In the genomic region with DNA sequence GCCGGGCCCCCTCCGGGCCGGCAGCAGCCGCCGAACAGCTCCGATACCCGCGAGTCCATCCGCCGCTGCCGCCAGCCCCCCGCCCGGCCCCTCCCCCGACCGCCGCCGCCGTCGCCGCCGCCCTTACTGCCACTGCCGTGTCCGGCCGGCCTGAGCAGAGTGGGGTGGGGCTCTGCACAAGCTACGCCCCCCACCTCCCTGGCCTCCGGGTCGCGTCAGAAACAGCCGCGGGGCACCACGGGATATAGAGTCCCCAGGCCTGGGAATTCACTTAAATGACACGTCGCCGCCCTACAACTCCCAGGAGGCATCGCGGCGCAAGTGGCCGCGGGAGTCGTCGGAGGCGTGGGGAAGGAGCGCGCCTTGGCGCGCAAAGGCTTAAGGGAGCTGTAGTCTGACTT, we compare ENCODE assay signal across 8 cellular contexts. TPM values are rescaled to one million over a fixed set of nuclear protein-coding genes. Genes with fewer than 3 reads are reported as not detected.
DNase-seq lines count a peak whose midpoint lies in the region; ATAC-seq, FAIRE-seq and TF ChIP-seq lines count a peak whose summit lies in the region.

A gene with protein sequence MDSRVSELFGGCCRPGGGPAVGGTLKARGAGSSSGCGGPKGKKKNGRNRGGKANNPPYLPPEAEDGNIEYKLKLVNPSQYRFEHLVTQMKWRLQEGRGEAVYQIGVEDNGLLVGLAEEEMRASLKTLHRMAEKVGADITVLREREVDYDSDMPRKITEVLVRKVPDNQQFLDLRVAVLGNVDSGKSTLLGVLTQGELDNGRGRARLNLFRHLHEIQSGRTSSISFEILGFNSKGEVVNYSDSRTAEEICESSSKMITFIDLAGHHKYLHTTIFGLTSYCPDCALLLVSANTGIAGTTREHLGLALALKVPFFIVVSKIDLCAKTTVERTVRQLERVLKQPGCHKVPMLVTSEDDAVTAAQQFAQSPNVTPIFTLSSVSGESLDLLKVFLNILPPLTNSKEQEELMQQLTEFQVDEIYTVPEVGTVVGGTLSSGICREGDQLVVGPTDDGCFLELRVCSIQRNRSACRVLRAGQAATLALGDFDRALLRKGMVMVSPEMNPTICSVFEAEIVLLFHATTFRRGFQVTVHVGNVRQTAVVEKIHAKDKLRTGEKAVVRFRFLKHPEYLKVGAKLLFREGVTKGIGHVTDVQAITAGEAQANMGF (minus strand): TSS at position 161 of the 401 bp plus-strand sequence. CDS start 102 bp downstream, at position 59.

- ATAC-seq in A549 (peak; percentile 92 to 93), GM18867 (IDR thresholded peaks at IDR 0.05; ENCODE audit: unreplicated experiment) (peak; percentile 82), HG03108 (IDR thresholded peaks at IDR 0.05; ENCODE audit: unreplicated experiment) (peak; percentile 68)

- intact Hi-C loops in breast epithelium (cut with DNase I; ENCODE audit: low total_unique reads), result loop anchor here (2.0 kb wide), 1 partner anchor 58 kb away; no protein-coding TSS in a partner anchor

- peak within 1 kb of the TSS; percentile 98 to 100 for H3K27ac ChIP-seq in A549
- H3K27ac ChIP-seq in VCaP, result peak within 1 kb of the TSS; percentile 93
- H3K27ac ChIP-seq in breast epithelium, result peak within 1 kb of the TSS; percentile 98
- H3K27ac ChIP-seq in iPS-20b (ENCODE audit: low read length), result peak within 1 kb of the TSS; percentile 99
- H3K27ac ChIP-seq in smooth muscle cell (ENCODE audit: low read depth), result peak within 1 kb of the TSS; percentile 95

- H3K4me2 ChIP-seq in A549, result peak within 1 kb of the TSS; percentile 89
- peak within 1 kb of the TSS; percentile 90 for H3K4me2 ChIP-seq in smooth muscle cell

- POLR2A ChIA-PET in A549 (lab: Yijun Ruan, JAX), result interaction anchor here (0.6 to 2.3 kb wide), 15 partner anchors 10 to 618 kb away, joined by 3 to 10 read pairs (median 4); a partner anchor contains a TSS

- CTCF ChIA-PET in A549 (lab: Yijun Ruan, JAX), result interaction anchor here (1.3 kb wide), 1 partner anchor 21 kb away, joined by 3 read pairs; no protein-coding TSS in a partner anchor

- peak within 1 kb of the TSS; percentile 96 for H3K4me3 ChIP-seq in A549
- H3K4me3 ChIP-seq in breast epithelium, result peak within 1 kb of the TSS; percentile 90 to 99 (median 95)
- H3K4me3 ChIP-seq in iPS-20b (ENCODE audit: low read length), result peak within 1 kb of the TSS; percentile 90
- H3K4me3 ChIP-seq in smooth muscle cell, result peak within 1 kb of the TSS; percentile 76

- H3K4me1 ChIP-seq in A549 (peaks cover 26% of the 10 kb centered on the region), breast epithelium (peaks cover 4% of the 10 kb centered on the region in 2 donors), iPS-20b (ENCODE audit: insufficient read depth, low read length) (peaks cover 3% of the 10 kb centered on the region; the same call in 1 of the 2 replicates), smooth muscle cell (ENCODE audit: low read depth) (peaks cover 12% of the 10 kb centered on the region)

- 0% methylated on average over 14 of the region's 46 CpGs for WGBS in A549 (ENCODE audit: missing lambda C conversion rate)
- under 1% methylated on average over 32 of the region's 46 CpGs for WGBS in smooth muscle cell (ENCODE audit: low lambda C conversion rate)

- H3K27me3 ChIP-seq in breast epithelium (no peaks in the 10 kb centered on the region), iPS-20b (ENCODE audit: insufficient read depth, low read length) (no peaks in the 10 kb centered on the region), smooth muscle cell (ENCODE audit: low read depth) (no peaks in the 10 kb centered on the region)

- H3K9ac ChIP-seq in iPS-20b (ENCODE audit: low read depth, low read length) (peak within 1 kb of the TSS; percentile 97), smooth muscle cell (ENCODE audit: low read depth) (peak within 1 kb of the TSS; percentile 94)

- peak within 1 kb of the TSS; percentile 61 for H2AFZ ChIP-seq in smooth muscle cell (ENCODE audit: low read depth)

- FAIRE-seq in A549 (lab: Jason Lieb, UNC), result no peak

- H3K9me3 ChIP-seq in A549, result no peaks in the 10 kb centered on the region
- H3K9me3 ChIP-seq in breast epithelium, result no peaks in the 10 kb centered on the region
- no peaks in the 10 kb centered on the region for H3K9me3 ChIP-seq in iPS-20b (ENCODE audit: insufficient read depth, low read depth, low read length)
- H3K9me3 ChIP-seq in smooth muscle cell (replicated peaks; ENCODE audit: low read depth), result no peaks in the 10 kb centered on the region

- no peak for TF ChIP-seq CTCF in A549 (IDR thresholded peaks at IDR 0.05)
- TF ChIP-seq CTCF in VCaP (conservative IDR thresholded peaks at IDR 0.05), result no peak
- TF ChIP-seq CTCF in breast epithelium (IDR thresholded peaks at IDR 0.05), result no peak
- no peak for TF ChIP-seq CTCF in smooth muscle cell (IDR thresholded peaks at IDR 0.05; ENCODE audit: borderline replicate concordance, insufficient read depth, poor library complexity, severe bottlenecking)

- peaks cover 15% of the 10 kb centered on the region for H3F3A ChIP-seq in smooth muscle cell (ENCODE audit: low read depth)

- no peak for TF ChIP-seq POLR2A in A549 (IDR thresholded peaks at IDR 0.05; ENCODE audit: low read length)
- TF ChIP-seq POLR2A in breast epithelium (IDR thresholded peaks at IDR 0.05), result no peak

- peak; percentile 86 to 97 for DNase-seq in A549 (ENCODE audit: low read depth in 1 of 2, low spot score in 1 of 2)
- DNase-seq in NCI-H2196 (lab: John Stamatoyannopoulos, UW; ENCODE audit: unreplicated experiment), result peak; percentile 99
- DNase-seq in breast epithelium (ENCODE audit: low spot score in 2 of 2), result peak; percentile 99 to 100
- peak; percentile 90 for DNase-seq in smooth muscle cell (lab: John Stamatoyannopoulos, UW; ENCODE audit: unreplicated experiment)

- H3K79me2 ChIP-seq in smooth muscle cell (ENCODE audit: low read depth), result peaks cover 27% of the 10 kb centered on the region

- no peak for TF ChIP-seq EP300 in A549 (IDR thresholded peaks at IDR 0.05)

- no peaks in the 10 kb centered on the region for H4K20me1 ChIP-seq in smooth muscle cell (ENCODE audit: low read depth)

- H3K36me3 ChIP-seq in breast epithelium, result no peaks in the 10 kb centered on the region
- H3K36me3 ChIP-seq in iPS-20b (ENCODE audit: insufficient read depth, low read depth, low read length), result peaks cover 35% of the 10 kb centered on the region
- H3K36me3 ChIP-seq in smooth muscle cell (ENCODE audit: low read depth), result no peaks in the 10 kb centered on the region

- no peak for TF ChIP-seq RAD21 in A549 (conservative IDR thresholded peaks at IDR 0.05 in 1 of 2, IDR thresholded peaks at IDR 0.05 in 1 of 2)

TF ChIP-seq in A549, 52 proteins besides CTCF, POLR2A, EP300 and RAD21:
- TF ChIP-seq, protein P1, sequence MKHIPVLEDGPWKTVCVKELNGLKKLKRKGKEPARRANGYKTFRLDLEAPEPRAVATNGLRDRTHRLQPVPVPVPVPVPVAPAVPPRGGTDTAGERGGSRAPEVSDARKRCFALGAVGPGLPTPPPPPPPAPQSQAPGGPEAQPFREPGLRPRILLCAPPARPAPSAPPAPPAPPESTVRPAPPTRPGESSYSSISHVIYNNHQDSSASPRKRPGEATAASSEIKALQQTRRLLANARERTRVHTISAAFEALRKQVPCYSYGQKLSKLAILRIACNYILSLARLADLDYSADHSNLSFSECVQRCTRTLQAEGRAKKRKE (CRISPR knock-in tag; IDR thresholded peaks at IDR 0.05; ENCODE audit: low read depth), result no peak
- TF ChIP-seq JUN (IDR thresholded peaks at IDR 0.05), result peak in 1 of 2 experiments; percentile 28; a peak in 1 of 5 replicates

RNA-seq across cellular contexts. Expression of the gene that starts here (rescaled TPM):
- polyA plus RNA-seq in A549 (2011; rRNA removed), result 59.6 and 71.1 TPM in 2 replicates
- 30.1 and 35.5 TPM in 2 replicates for polyA plus RNA-seq in A549 (2012; cell fraction: cytosol; rRNA removed)
- 112 and 131 TPM in 2 replicates for polyA plus RNA-seq in A549 (2012; cell fraction: nucleus; rRNA removed)
- polyA plus RNA-seq in A549 (2017; fragmentation: RNase III; extraction: RNeasy Plus Mini Kit Qiagen cat#74134 plus additional on column Dnase treatment), result 27.0 to 29.3 TPM (median 28.9 TPM) in 3 replicates
- polyA minus RNA-seq in A549 (2011; rRNA and poly(A)+ RNA removed), result 62.5 and 72.5 TPM in 2 replicates
- 10 to 100 TPM; 41.4 to 58.0 (median 43.6) TPM for total RNA-seq in breast epithelium
- total RNA-seq in smooth muscle cell, result 53.7 and 56.0 TPM in 2 replicates
- polyA plus RNA-seq in smooth muscle cell, result 18.3 and 23.4 TPM in 2 replicates

Comparison
In these comparisons a context has a peak if more than half of its experiments do, and no peak if none do; other contexts are left out.
1. Peak in every context shown above with its lines: DNase-seq, ATAC-seq, H3K4me3 ChIP-seq and H3K27ac ChIP-seq.